ENCODE assay signal across 9 cellular contexts in genomic region chr5:6722015-6722414, GRCh38. TPM values are rescaled to one million over a fixed set of nuclear protein-coding genes. Genes with fewer than 3 reads are reported as not detected.
A peak's percentile ranks its signal among the peaks of the same experiment; 100 is the strongest.
DNase-seq lines count a peak whose midpoint lies in the region; ATAC-seq and TF ChIP-seq lines count a peak whose summit lies in the region.
"Had no signal": no experiment of that assay in that cellular context is flagged by ENCODE, and none has a peak within 500 bp of the region (broad histone marks: within the 10 kb centered on the region; RNA-seq: fewer than 3 reads in every experiment).

No MANE protein-coding gene starts in this region.

- H3K18ac ChIP-seq in mesenchymal stem cell (ENCODE audit: low read depth in 1 of 2, low read length in 2 of 2), result no peak overlapping the region

- peaks cover 33% of the 10 kb centered on the region for H3K4me1 ChIP-seq in mesenchymal stem cell (ENCODE audit: control insufficient read depth, insufficient read depth, low read depth, low read length)

- DNase-seq in WTC11 (ENCODE audit: low spot score), result no peak
- peak; percentile 47 for DNase-seq in mesenchymal stem cell
- DNase-seq in hypothalamus (lab: John Stamatoyannopoulos, UW), result no peak
- no peak for DNase-seq in foreskin melanocyte

- no peak overlapping the region for H4K91ac ChIP-seq in mesenchymal stem cell (ENCODE audit: low read length)

- H3K4me2 ChIP-seq in mesenchymal stem cell (ENCODE audit: low read length, poor library complexity, severe bottlenecking), result no peak overlapping the region

- H3K9me3 Mint-ChIP-seq in WTC11, result no peaks in the 10 kb centered on the region

- peak; percentile 58 for ATAC-seq in GM18858 (IDR thresholded peaks at IDR 0.05; ENCODE audit: unreplicated experiment)
- ATAC-seq in HG02798 (IDR thresholded peaks at IDR 0.05; ENCODE audit: poor library complexity, unreplicated experiment), result peak; percentile 36
- ATAC-seq in WTC11, result no peak
- no peak for ATAC-seq in GM18873 (IDR thresholded peaks at IDR 0.05; ENCODE audit: low FRiP score, unreplicated experiment)
- ATAC-seq in GM18520 (IDR thresholded peaks at IDR 0.05; ENCODE audit: unreplicated experiment), result no peak

- H2AK5ac ChIP-seq in mesenchymal stem cell (ENCODE audit: low read length, severe bottlenecking), result peak overlapping the region; percentile 63

- CTCF ChIA-PET in WTC11 (lab: Charles Lee), result no interaction called here

- H3K27ac ChIP-seq in mesenchymal stem cell (ENCODE audit: low read length, poor library complexity, severe bottlenecking), result no peak overlapping the region
- H3K27ac ChIP-seq: SK-N-MC had no signal

- POLR2A ChIA-PET in WTC11 (lab: Charles Lee), result no interaction called here

- no peak overlapping the region for H3K4me3 Mint-ChIP-seq in WTC11

- H3K79me1 ChIP-seq in mesenchymal stem cell (replicated peaks; ENCODE audit: low read length, poor library complexity, severe bottlenecking), result peaks cover 16% of the 10 kb centered on the region

- peaks cover 10 to 29% of the 10 kb centered on the region in 2 experiments for H3K36me3 ChIP-seq in mesenchymal stem cell (ENCODE audit: control insufficient read depth in 1 of 2, insufficient read depth in 2 of 2, low read depth in 1 of 2, low read length in 2 of 2)

- 93% methylated on average over 6 of the region's 6 CpGs for WGBS in mesenchymal stem cell

- H3K9me3 ChIP-seq in mesenchymal stem cell (ENCODE audit: control insufficient read depth, low read length), result no peaks in the 10 kb centered on the region

- H3K23ac ChIP-seq in mesenchymal stem cell (ENCODE audit: low read length in 2 of 2), result no peak overlapping the region

- no peak overlapping the region for H2AFZ ChIP-seq in mesenchymal stem cell (ENCODE audit: low read depth, low read length)

- H3K27ac Mint-ChIP-seq in WTC11, result peak overlapping the region; percentile 43; the same call in 1 of the 2 replicates

- H2BK12ac ChIP-seq in mesenchymal stem cell (ENCODE audit: low read length in 2 of 2), result no peak overlapping the region

- no peaks in the 10 kb centered on the region for H3K27me3 ChIP-seq in mesenchymal stem cell (ENCODE audit: control insufficient read depth in 1 of 2, insufficient read depth in 1 of 2, low read length in 2 of 2)

- H3K4ac ChIP-seq in mesenchymal stem cell (ENCODE audit: low read depth in 1 of 2, low read length in 2 of 2), result no peak overlapping the region

- no peak overlapping the region for H2BK5ac ChIP-seq in mesenchymal stem cell (ENCODE audit: low read depth, low read length, poor library complexity, severe bottlenecking)

- no peak overlapping the region for H3K14ac ChIP-seq in mesenchymal stem cell (ENCODE audit: low read length in 2 of 2)

- H3K27me3 Mint-ChIP-seq in WTC11 (ENCODE audit: low read depth), result no peaks in the 10 kb centered on the region

- H4K8ac ChIP-seq in mesenchymal stem cell (ENCODE audit: low read length), result no peak overlapping the region

- peaks cover 76% of the 10 kb centered on the region for H3K4me1 Mint-ChIP-seq in WTC11

- no peak overlapping the region for H2BK120ac ChIP-seq in mesenchymal stem cell (ENCODE audit: low read depth, low read length)

- no peak overlapping the region for H2BK15ac ChIP-seq in mesenchymal stem cell (ENCODE audit: low read depth, poor library complexity, severe bottlenecking)

- peak overlapping the region; percentile 86 for H3K9ac ChIP-seq in mesenchymal stem cell (ENCODE audit: low read length)

- H3K36me3 Mint-ChIP-seq in WTC11, result peaks cover 9% of the 10 kb centered on the region; the same call in 1 of the 2 replicates

- peak overlapping the region in 1 of 2 experiments; percentile 72 for H3K4me3 ChIP-seq in mesenchymal stem cell (ENCODE audit: insufficient read depth in 1 of 2, low read depth in 1 of 2, low read length in 2 of 2)
- H3K4me3 ChIP-seq: SK-N-MC had no signal

- TF ChIP-seq CTCF in WTC11 (IDR thresholded peaks at IDR 0.05), result no peak

TF ChIP-seq in WTC11, 78 proteins besides CTCF, POLR2A, EP300 and RAD21:
- TF ChIP-seq, protein P1, sequence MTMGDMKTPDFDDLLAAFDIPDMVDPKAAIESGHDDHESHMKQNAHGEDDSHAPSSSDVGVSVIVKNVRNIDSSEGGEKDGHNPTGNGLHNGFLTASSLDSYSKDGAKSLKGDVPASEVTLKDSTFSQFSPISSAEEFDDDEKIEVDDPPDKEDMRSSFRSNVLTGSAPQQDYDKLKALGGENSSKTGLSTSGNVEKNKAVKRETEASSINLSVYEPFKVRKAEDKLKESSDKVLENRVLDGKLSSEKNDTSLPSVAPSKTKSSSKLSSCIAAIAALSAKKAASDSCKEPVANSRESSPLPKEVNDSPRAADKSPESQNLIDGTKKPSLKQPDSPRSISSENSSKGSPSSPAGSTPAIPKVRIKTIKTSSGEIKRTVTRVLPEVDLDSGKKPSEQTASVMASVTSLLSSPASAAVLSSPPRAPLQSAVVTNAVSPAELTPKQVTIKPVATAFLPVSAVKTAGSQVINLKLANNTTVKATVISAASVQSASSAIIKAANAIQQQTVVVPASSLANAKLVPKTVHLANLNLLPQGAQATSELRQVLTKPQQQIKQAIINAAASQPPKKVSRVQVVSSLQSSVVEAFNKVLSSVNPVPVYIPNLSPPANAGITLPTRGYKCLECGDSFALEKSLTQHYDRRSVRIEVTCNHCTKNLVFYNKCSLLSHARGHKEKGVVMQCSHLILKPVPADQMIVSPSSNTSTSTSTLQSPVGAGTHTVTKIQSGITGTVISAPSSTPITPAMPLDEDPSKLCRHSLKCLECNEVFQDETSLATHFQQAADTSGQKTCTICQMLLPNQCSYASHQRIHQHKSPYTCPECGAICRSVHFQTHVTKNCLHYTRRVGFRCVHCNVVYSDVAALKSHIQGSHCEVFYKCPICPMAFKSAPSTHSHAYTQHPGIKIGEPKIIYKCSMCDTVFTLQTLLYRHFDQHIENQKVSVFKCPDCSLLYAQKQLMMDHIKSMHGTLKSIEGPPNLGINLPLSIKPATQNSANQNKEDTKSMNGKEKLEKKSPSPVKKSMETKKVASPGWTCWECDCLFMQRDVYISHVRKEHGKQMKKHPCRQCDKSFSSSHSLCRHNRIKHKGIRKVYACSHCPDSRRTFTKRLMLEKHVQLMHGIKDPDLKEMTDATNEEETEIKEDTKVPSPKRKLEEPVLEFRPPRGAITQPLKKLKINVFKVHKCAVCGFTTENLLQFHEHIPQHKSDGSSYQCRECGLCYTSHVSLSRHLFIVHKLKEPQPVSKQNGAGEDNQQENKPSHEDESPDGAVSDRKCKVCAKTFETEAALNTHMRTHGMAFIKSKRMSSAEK (CRISPR knock-in tag; IDR thresholded peaks at IDR 0.05; ENCODE audit: borderline replicate concordance), result no peak
- TF ChIP-seq HMGXB4 (CRISPR knock-in tag; IDR thresholded peaks at IDR 0.05) (no peak), NR3C1 (CRISPR knock-in tag; conservative IDR thresholded peaks at IDR 0.05; ENCODE audit: low read depth) (no peak), RORB (CRISPR knock-in tag; IDR thresholded peaks at IDR 0.05) (no peak), ZNF138 (CRISPR knock-in tag; conservative IDR thresholded peaks at IDR 0.05) (no peak), CREB1 (CRISPR knock-in tag; IDR thresholded peaks at IDR 0.05) (no peak), NFATC4 (CRISPR knock-in tag; IDR thresholded peaks at IDR 0.05) (no peak), ZNF317 (CRISPR knock-in tag; IDR thresholded peaks at IDR 0.05; ENCODE audit: borderline replicate concordance, low read depth) (no peak), CDX4 (CRISPR knock-in tag; IDR thresholded peaks at IDR 0.05; ENCODE audit: borderline replicate concordance) (no peak), ZNF121 (CRISPR knock-in tag; IDR thresholded peaks at IDR 0.05) (no peak), ZNF263 (CRISPR knock-in tag; IDR thresholded peaks at IDR 0.05; ENCODE audit: low read depth) (no peak)

RNA-seq across cellular contexts. Expression of gene TENT4A, which starts 8.8 kb away (rescaled TPM):
- 28.7 to 29.4 TPM (median 29.2 TPM) in 3 replicates for total RNA-seq in WTC11 (2021)
- polyA plus RNA-seq in mesenchymal stem cell (2013, experiment 1 of 2), result 18.7 TPM
- 19.1 TPM for polyA plus RNA-seq in mesenchymal stem cell (2013, experiment 2 of 2)

Comparison
In these comparisons a context has a peak if more than half of its experiments do, and no peak if none do; other contexts are left out.
1. ATAC-seq: peak in GM18858 (single experiment) and HG02798 (single experiment); none in WTC11 (single experiment), GM18873 (single experiment) and GM18520 (single experiment).